8 cellular contexts compared by ENCODE assay signal in genomic region chr10:68599754-68600040, GRCh38. TPM values are rescaled to one million over a fixed set of nuclear protein-coding genes. Genes with fewer than 3 reads are reported as not detected.
DNase-seq lines count a peak whose midpoint lies in the region; ATAC-seq, FAIRE-seq and TF ChIP-seq lines count a peak whose summit lies in the region.

No MANE protein-coding gene starts in this region.

- TF ChIP-seq CTCF in C4-2B (conservative IDR thresholded peaks at IDR 0.05) (no peak), RWPE2 (IDR thresholded peaks at IDR 0.05; ENCODE audit: poor library complexity, severe bottlenecking) (no peak), epithelial cell of proximal tubule (conservative IDR thresholded peaks at IDR 0.05; ENCODE audit: low read depth, low read length) (no peak), osteocyte (IDR thresholded peaks at IDR 0.05) (no peak)

- peaks cover 6% of the 10 kb centered on the region for H3K36me3 Mint-ChIP-seq in osteocyte (ENCODE audit: unreplicated experiment)

- H3K9me3 ChIP-seq in RWPE2 (ENCODE audit: severe bottlenecking) = no peaks in the 10 kb centered on the region

- H3K4me1 Mint-ChIP-seq in osteocyte (ENCODE audit: unreplicated experiment) = peaks cover 62% of the 10 kb centered on the region

- H3K9me3 Mint-ChIP-seq in osteocyte (ENCODE audit: unreplicated experiment) = no peaks in the 10 kb centered on the region

- DNase-seq in RWPE2 (ENCODE audit: low spot score) = no peak
- no peak for DNase-seq in epithelial cell of proximal tubule (ENCODE audit: low read depth)
- DNase-seq in osteocyte (ENCODE audit: extremely low spot score, unreplicated experiment) = no peak
- no peak for DNase-seq in iPS-NIHi11 (ENCODE audit: low spot score)
- DNase-seq in cerebellum (ENCODE audit: low spot score) = no peak
- DNase-seq in HTR-8/SVneo (ENCODE audit: insufficient read length, low spot score) = no peak
- DNase-seq in H4 (ENCODE audit: low spot score) = no peak

- H3K27me3 ChIP-seq in RWPE2 (ENCODE audit: insufficient read depth, poor library complexity, severe bottlenecking) = no peaks in the 10 kb centered on the region

- H3K36me3 ChIP-seq in RWPE2 (ENCODE audit: low read depth) = no peaks in the 10 kb centered on the region

- H3K27ac ChIP-seq in C4-2B = peak overlapping the region; percentile 76
- peak overlapping the region; percentile 29 for H3K27ac ChIP-seq in RWPE2 (ENCODE audit: poor library complexity, severe bottlenecking)

- H3K4me3 ChIP-seq in RWPE2 (ENCODE audit: severe bottlenecking) = no peak overlapping the region
- peak overlapping the region; percentile 59 for H3K4me3 ChIP-seq in epithelial cell of proximal tubule (ENCODE audit: low read depth, low read length)

- H3K27ac Mint-ChIP-seq in osteocyte (ENCODE audit: unreplicated experiment) = peak overlapping the region; percentile 97

- H3K4me3 Mint-ChIP-seq in osteocyte (ENCODE audit: unreplicated experiment) = peak overlapping the region; percentile 83

- H3K27me3 Mint-ChIP-seq in osteocyte (ENCODE audit: unreplicated experiment) = no peaks in the 10 kb centered on the region

- no peak for ATAC-seq in RWPE2 (ENCODE audit: low read depth)

- peaks cover 14% of the 10 kb centered on the region for H3K4me1 ChIP-seq in RWPE2 (ENCODE audit: insufficient read depth, poor library complexity, severe bottlenecking)

- FAIRE-seq in HTR-8/SVneo (lab: Jason Lieb, UNC) = no peak

RNA-seq across cellular contexts. Expression of gene TET1, which starts 39.6 kb away (rescaled TPM):
- 0.52 and 1.0 TPM in 2 replicates for total RNA-seq in epithelial cell of proximal tubule
- 20.4 and 20.9 TPM in 2 replicates for total RNA-seq in osteocyte
- 41.6 TPM for total RNA-seq in cerebellum
- 2.0 TPM in 2 replicates for total RNA-seq in H4 (2014; rRNA removed; shearing (Covaris generic))
